Comparison of ENCODE assay signal across 1 cellular context in genomic region chr19:3324405-3324856, GRCh38.
A peak's percentile ranks its signal among the peaks of the same experiment; 100 is the strongest.
TF ChIP-seq lines count a peak whose summit lies in the region.

No MANE protein-coding gene starts in this region.

TF ChIP-seq in HEK293, 187 proteins besides CTCF, POLR2A, EP300 and RAD21 (continued from another document):
- TF ChIP-seq ZNF580 (tag by site-specific recombination; IDR thresholded peaks at IDR 0.05) (peak; percentile 96), ZNF473 (tag by site-specific recombination; IDR thresholded peaks at IDR 0.05) (0 out of 2 replicates have a peak, but pooled peaks have one; percentile 22), ZNF629 (tag by site-specific recombination; IDR thresholded peaks at IDR 0.05) (peak; percentile 14; the same call in 1 of the 2 replicates), ZBTB48 (tag by site-specific recombination; IDR thresholded peaks at IDR 0.05) (no peak), SP7 (tag by site-specific recombination; IDR thresholded peaks at IDR 0.05) (peak; percentile 55), ZNF324 (tag by site-specific recombination; IDR thresholded peaks at IDR 0.05) (peak; percentile 47; the same call in 1 of the 2 replicates), ZNF280D (tag by site-specific recombination; IDR thresholded peaks at IDR 0.05) (peak; percentile 98), TSHZ1 (tag by site-specific recombination; IDR thresholded peaks at IDR 0.05; ENCODE audit: borderline replicate concordance) (no peak), INSM2 (tag by site-specific recombination; IDR thresholded peaks at IDR 0.05) (0 out of 2 replicates have a peak, but pooled peaks have one; percentile 8), KLF7 (tag by site-specific recombination; IDR thresholded peaks at IDR 0.05; ENCODE audit: borderline replicate concordance) (peak; percentile 73; the same call in 1 of the 2 replicates), ZSCAN5A (tag by site-specific recombination; IDR thresholded peaks at IDR 0.05) (peak; percentile 78), ZNF501 (tag by site-specific recombination; IDR thresholded peaks at IDR 0.05) (0 out of 2 replicates have a peak, but pooled peaks have one; percentile 39)
